ENCODE assay signal across 8 cellular contexts in the genomic region with DNA sequence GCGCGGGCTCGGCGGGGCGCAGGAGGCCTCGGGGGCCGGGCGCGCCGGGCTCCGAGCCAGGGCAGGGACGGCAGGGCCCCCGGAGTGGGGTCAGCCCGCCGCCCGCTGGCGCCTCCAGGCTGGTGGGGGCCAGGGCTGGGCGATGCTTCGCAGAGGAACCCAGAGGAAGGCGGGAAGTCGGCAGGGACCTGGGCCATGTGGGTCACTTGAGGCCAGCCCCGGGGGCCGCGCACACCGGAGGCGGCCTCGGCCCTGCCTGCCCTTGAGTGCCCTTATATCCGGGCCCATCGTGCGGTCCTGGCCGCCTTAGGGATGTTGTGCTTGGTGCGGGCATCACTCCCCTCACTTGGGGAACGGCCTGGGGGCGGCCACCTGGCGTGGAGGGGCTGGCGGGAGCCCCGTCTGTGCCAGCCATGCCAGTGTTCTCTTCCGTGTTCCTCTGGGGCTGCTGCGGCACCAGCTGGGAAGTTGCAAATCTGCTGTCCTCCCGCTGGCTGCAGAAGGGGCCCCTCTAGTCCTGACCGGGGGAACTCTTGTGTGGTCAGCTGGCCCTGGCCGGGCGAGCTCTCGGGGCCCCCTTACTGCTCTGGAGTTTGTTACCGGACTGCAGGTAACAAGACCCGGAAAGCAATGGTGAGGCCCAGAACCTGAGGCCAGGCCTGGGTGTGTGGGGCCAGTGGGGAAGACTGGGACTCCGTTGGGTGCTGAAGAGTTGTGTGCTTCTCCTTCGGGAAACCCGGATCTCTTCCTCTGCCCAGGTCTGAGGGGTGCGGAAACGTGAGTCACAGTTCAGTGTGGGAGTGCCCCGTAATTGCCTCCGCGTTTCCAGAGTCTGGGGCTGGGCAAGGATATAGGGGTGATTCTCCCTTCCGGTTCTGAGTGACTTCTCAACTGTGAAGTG. TPM values are rescaled to one million over a fixed set of nuclear protein-coding genes. Genes with fewer than 3 reads are reported as not detected.
DNase-seq lines count a peak whose midpoint lies in the region; ATAC-seq and TF ChIP-seq lines count a peak whose summit lies in the region.

No MANE protein-coding gene starts in this region.

- peak; percentile 95 for DNase-seq in RKO (ENCODE audit: low spot score)
- no peak for DNase-seq in ascending aorta (ENCODE audit: low spot score in 2 of 2)
- peak; percentile 79 for DNase-seq in kidney tubule cell (ENCODE audit: low spot score)
- peak; percentile 14 to 27 for DNase-seq in stimulated activated CD8-positive, alpha-beta memory T cell treated with anti-CD3 and anti-CD28 coated beads, Interleukin-2, amount 100 ng/mL, for 48 hours (ENCODE audit: low read depth in 2 of 2)
- DNase-seq in cerebellar cortex (ENCODE audit: low spot score), result no peak
- no peak for DNase-seq in NCI-H1436 (lab: John Stamatoyannopoulos, UW)

- no peaks in the 10 kb centered on the region for H3K9me3 ChIP-seq in ascending aorta

- H3K27ac ChIP-seq in ascending aorta, result peak overlapping the region; percentile 54 to 78

- H3K4me3 ChIP-seq in GM12875 (ENCODE audit: low read depth, low read length) (peak overlapping the region; percentile 87), ascending aorta (peak overlapping the region; percentile 66 to 88)

- TF ChIP-seq CTCF in GM12875 (IDR thresholded peaks at IDR 0.05; ENCODE audit: borderline replicate concordance, insufficient read depth, low read depth, low read length), result no peak
- no peak for TF ChIP-seq CTCF in ascending aorta (IDR thresholded peaks at IDR 0.05)

- H3K4me1 ChIP-seq in ascending aorta, result peaks cover 14 to 34% of the 10 kb centered on the region in 2 donors

- H3K27me3 ChIP-seq in ascending aorta, result no peaks in the 10 kb centered on the region

- peak; percentile 10 for ATAC-seq in HG02840 (IDR thresholded peaks at IDR 0.05; ENCODE audit: low FRiP score, unreplicated experiment)

- H3K36me3 ChIP-seq in ascending aorta, result no peaks in the 10 kb centered on the region

- intact Hi-C loops in ascending aorta (cut with DNase I), result loop anchor here (5.0 kb wide), 2 partner anchors 146 to 296 kb away; a partner anchor contains a TSS

RNA-seq across cellular contexts. Expression of a gene that starts 0.8 kb away (rescaled TPM):
- total RNA-seq in ascending aorta, result 249 TPM

RNA-seq across cellular contexts. Expression of a gene that starts 31.8 kb away (rescaled TPM):
- not detected for total RNA-seq in ascending aorta

RNA-seq across cellular contexts. Expression of a gene that starts 38.4 kb away (rescaled TPM):
- not detected for total RNA-seq in ascending aorta

RNA-seq across cellular contexts. Expression of a gene that starts 41.4 kb away (rescaled TPM):
- 70.2 TPM for total RNA-seq in ascending aorta

Comparison
In these comparisons a context has a peak if more than half of its experiments do, and no peak if none do; other contexts are left out.
1. DNase-seq: peak in RKO (single experiment), kidney tubule cell (single experiment) and stimulated activated CD8-positive, alpha-beta memory T cell treated with anti-CD3 and anti-CD28 coated beads, Interleukin-2, amount 100 ng/mL, for 48 hours (2 of 2); none in ascending aorta (0 of 2), cerebellar cortex (single experiment) and NCI-H1436 (single experiment).